8 cellular contexts compared by ENCODE assay signal in genomic region chr11:111603633-111604130, GRCh38. TPM values are rescaled to one million over a fixed set of nuclear protein-coding genes. Genes with fewer than 3 reads are reported as not detected.
A peak's percentile ranks its signal among the peaks of the same experiment; 100 is the strongest.
DNase-seq lines count a peak whose midpoint lies in the region; ATAC-seq and TF ChIP-seq lines count a peak whose summit lies in the region.

No MANE protein-coding gene starts in this region.

- H3K4me2 ChIP-seq in H9 (ENCODE audit: insufficient read depth, insufficient read length, low read length): peak overlapping the region; percentile 81

- H3K4me3 Mint-ChIP-seq in H9: peak overlapping the region; percentile 69 to 91

- no peak overlapping the region for H2BK5ac ChIP-seq in H9 (ENCODE audit: insufficient read length, low read length)

- no peak for TF ChIP-seq CTCF in H9 (conservative IDR thresholded peaks at IDR 0.05)
- no peak for TF ChIP-seq CTCF in WERI-Rb-1 (IDR thresholded peaks at IDR 0.05; ENCODE audit: low read depth, low read length)

- no peak overlapping the region for H3K18ac ChIP-seq in H9 (ENCODE audit: insufficient read length, low read depth, low read length)

- no peaks in the 10 kb centered on the region; a peak in 1 of 5 replicates for H3K9me3 Mint-ChIP-seq in H9

- H3K4me3 ChIP-seq in WERI-Rb-1 (ENCODE audit: low read depth, low read length) (peak overlapping the region; percentile 92), skin epidermis (peak overlapping the region; percentile 73 to 93 (median 89))

- no peaks in the 10 kb centered on the region for H3K36me3 ChIP-seq in WERI-Rb-1

- no peak overlapping the region for H2BK20ac ChIP-seq in H9 (ENCODE audit: low read depth, low read length, poor library complexity, severe bottlenecking)

- no peak overlapping the region for H3K23ac ChIP-seq in H9 (ENCODE audit: insufficient read length, low read depth, low read length)

- H4K5ac ChIP-seq in H9 (ENCODE audit: insufficient read length, low read depth, low read length): no peak overlapping the region

- H3K14ac ChIP-seq in H9 (ENCODE audit: insufficient read depth, low read length): no peak overlapping the region

- H3K9me3 ChIP-seq in H9 (ENCODE audit: control insufficient read depth, low read depth, low read length) (no peaks in the 10 kb centered on the region), WERI-Rb-1 (ENCODE audit: severe bottlenecking) (no peaks in the 10 kb centered on the region)

- H3K27ac Mint-ChIP-seq in H9: 0 out of 7 replicates have a peak overlapping the region, but pooled peaks of 1 of the 3 experiments have one; percentile 43

- no peak overlapping the region for H2AK5ac ChIP-seq in H9 (ENCODE audit: insufficient read length, low read length)

- no peak overlapping the region for H3K27ac ChIP-seq in H9 (ENCODE audit: insufficient read length, low read depth, low read length)
- no peak overlapping the region; the same call in 1 of the 2 replicates for H3K27ac ChIP-seq in WERI-Rb-1
- H3K27ac ChIP-seq in skin epidermis: peak overlapping the region in 14 of 21 experiments; percentile 89 to 99 (median 95)

- H3K79me1 ChIP-seq in H9 (ENCODE audit: insufficient read depth, low read depth, low read length, poor library complexity, severe bottlenecking): no peaks in the 10 kb centered on the region

- H2BK12ac ChIP-seq in H9 (ENCODE audit: insufficient read length, low read depth, low read length): no peak overlapping the region

- no peak overlapping the region for H2BK15ac ChIP-seq in H9 (ENCODE audit: low read depth, low read length)

- no peak overlapping the region for H3K4ac ChIP-seq in H9 (ENCODE audit: low read depth, low read length)

- H3K23me2 ChIP-seq in H9 (ENCODE audit: insufficient read length, low read depth, low read length, poor library complexity, severe bottlenecking): peaks cover 11% of the 10 kb centered on the region

- no peak overlapping the region for H4K8ac ChIP-seq in H9 (replicated peaks; ENCODE audit: insufficient read length, low read depth, low read length)

- no peak overlapping the region for H2AFZ ChIP-seq in H9 (ENCODE audit: low read length)

- H3K27me3 Mint-ChIP-seq in H9 (ENCODE audit: low read depth): peaks cover 29% of the 10 kb centered on the region

- H4K91ac ChIP-seq in H9 (ENCODE audit: insufficient read length, low read depth, low read length): no peak overlapping the region

- peaks cover 3% of the 10 kb centered on the region; the same call in 1 of the 2 replicates for H3K4me1 ChIP-seq in H9 (ENCODE audit: insufficient read depth, low read length)

- no peak overlapping the region for H2BK120ac ChIP-seq in H9 (ENCODE audit: low read depth, low read length, poor library complexity, severe bottlenecking)

- H3K9ac ChIP-seq in H9 (ENCODE audit: extremely low read depth, insufficient read length, low read length): no peak overlapping the region

- H3K27me3 ChIP-seq in H9 (ENCODE audit: insufficient read depth, low read length) (peaks cover 7% of the 10 kb centered on the region; the same call in 1 of the 2 replicates), WERI-Rb-1 (ENCODE audit: insufficient read depth, low read depth, severe bottlenecking) (no peaks in the 10 kb centered on the region)

- WGBS in H9 (ENCODE audit: extremely low coverage, insufficient read length, low lambda C conversion rate): no CpG with 5 or more reads among the region's 7 CpGs

- H4K20me1 ChIP-seq in H9 (ENCODE audit: control insufficient read depth, insufficient read depth, insufficient read length): no peaks in the 10 kb centered on the region

- H3K4me1 Mint-ChIP-seq in H9: peaks cover 20 to 24% of the 10 kb centered on the region in 2 experiments

- H3K79me2 ChIP-seq in H9 (ENCODE audit: insufficient read depth, low read length): no peaks in the 10 kb centered on the region

- no peak overlapping the region for H3T11ph ChIP-seq in H9 (ENCODE audit: low read length)

- no peak overlapping the region for H3K56ac ChIP-seq in H9 (ENCODE audit: insufficient read length, low read depth, low read length)

- no peaks in the 10 kb centered on the region; a peak in 1 of 7 replicates for H3K36me3 Mint-ChIP-seq in H9 (ENCODE audit: insufficient read depth in 1 of 3, low read depth in 3 of 3)

- DNase-seq in H9: no peak
- DNase-seq in WERI-Rb-1: no peak
- DNase-seq in globus pallidus (ENCODE audit: low spot score): peak; percentile 53
- DNase-seq in HuH-7 (ENCODE audit: low spot score): no peak
- no peak for DNase-seq in retina
- no peak for DNase-seq in islet precursor cell

- ATAC-seq in GM18519 (IDR thresholded peaks at IDR 0.05; ENCODE audit: low FRiP score, unreplicated experiment): no peak

RNA-seq across cellular contexts. Expression of gene SIK2, which starts 1.4 kb away (rescaled TPM):
- total RNA-seq in H9 (2021): 7.5 and 10.3 TPM in 2 replicates

Comparison
In these comparisons a context has a peak if more than half of its experiments do, and no peak if none do; other contexts are left out.
1. H3K27ac ChIP-seq: peak in skin epidermis (14 of 21); none in H9 (single experiment) and WERI-Rb-1 (single experiment).